ENCODE assay signal across 10 cellular contexts in the genomic region with DNA sequence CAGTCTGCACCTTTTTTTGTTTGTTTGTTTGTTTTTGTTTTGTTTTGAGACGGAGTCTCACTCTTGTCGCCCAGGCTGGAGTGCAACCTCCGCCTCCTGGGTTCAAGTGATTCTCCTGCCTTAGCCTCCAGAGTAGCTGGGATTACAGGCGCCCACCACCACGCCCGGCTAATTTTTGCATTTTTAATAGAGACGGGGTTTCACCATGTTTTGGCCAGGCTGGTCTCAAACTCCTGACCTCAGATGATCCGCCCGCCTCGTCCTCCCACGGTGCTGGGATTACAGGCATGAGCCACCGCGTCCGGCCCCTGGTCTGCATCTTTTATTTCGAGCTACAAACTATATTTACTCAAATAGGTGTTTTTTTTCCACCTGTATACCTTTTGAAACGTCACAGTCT. TPM values are rescaled to one million over a fixed set of nuclear protein-coding genes. Genes with fewer than 3 reads are reported as not detected.
DNase-seq lines count a peak whose midpoint lies in the region; ATAC-seq, FAIRE-seq and TF ChIP-seq lines count a peak whose summit lies in the region.
"Not testable (repeated sequence)": the region's sequence is repeated elsewhere in the genome, so short reads cannot be mapped to it uniquely, and the experiment has no call there.
"Had no signal": no experiment of that assay in that cellular context is flagged by ENCODE, and none has a peak within 500 bp of the region (broad histone marks: within the 10 kb centered on the region; RNA-seq: fewer than 3 reads in every experiment).

No MANE protein-coding gene starts in this region.

- not testable (repeated sequence) for TF ChIP-seq RAD21 in A549 (conservative IDR thresholded peaks at IDR 0.05 in 1 of 2, IDR thresholded peaks at IDR 0.05 in 1 of 2)

- POLR2A ChIA-PET in A549 (lab: Yijun Ruan, JAX), result interaction anchor here (0.5 to 1.8 kb wide), 4 partner anchors 69 to 277 kb away, joined by 3 to 9 read pairs (median 6); a partner anchor contains a TSS
- POLR2A ChIA-PET in OCI-LY7 (lab: Charles Lee), result interaction anchor here (0.8 to 1.6 kb wide), 8 partner anchors 8 to 276 kb away, joined by 3 to 7 read pairs (median 4); a partner anchor contains a TSS
- POLR2A ChIA-PET in naive thymus-derived CD4-positive, alpha-beta T cell (lab: Charles Lee), result interaction anchor here (0.7 to 1.0 kb wide), 5 partner anchors 38 to 277 kb away, joined by 3 to 9 read pairs (median 3); a partner anchor contains a TSS

- CTCF ChIA-PET in A549 (lab: Yijun Ruan, JAX), result interaction anchor here (0.6 to 1.3 kb wide), 5 partner anchors 10 to 277 kb away, joined by 3 to 4 read pairs (median 3); a partner anchor contains a TSS
- CTCF ChIA-PET in OCI-LY7 (lab: Charles Lee; ENCODE audit: unreplicated experiment), result not testable (repeated sequence)
- CTCF ChIA-PET in naive thymus-derived CD4-positive, alpha-beta T cell (lab: Charles Lee), result interaction anchor here (0.8 kb wide), 1 partner anchor 327 kb away, joined by 3 read pairs; no protein-coding TSS in a partner anchor

- not testable (repeated sequence) for TF ChIP-seq CTCF in A549 (IDR thresholded peaks at IDR 0.05); OCI-LY7 (conservative IDR thresholded peaks at IDR 0.05; ENCODE audit: low read length); coronary artery (IDR thresholded peaks at IDR 0.05); hepatocyte (IDR thresholded peaks at IDR 0.05; ENCODE audit: poor library complexity)

- not testable (repeated sequence) for H3K9me3 Mint-ChIP-seq in naive thymus-derived CD4-positive, alpha-beta T cell

- H3K4me2 ChIP-seq in A549, result peak overlapping the region; percentile 82
- H3K4me2 ChIP-seq in OCI-LY7 (ENCODE audit: low read length), result peak overlapping the region; percentile 90
- peak overlapping the region; percentile 84 for H3K4me2 ChIP-seq in hepatocyte

- peaks cover 20 to 56% (median 45%) of the 10 kb centered on the region in 7 donors for H3K4me1 Mint-ChIP-seq in naive thymus-derived CD4-positive, alpha-beta T cell

- H3K27ac Mint-ChIP-seq in naive thymus-derived CD4-positive, alpha-beta T cell, result peak overlapping the region; percentile 95 to 100 (median 98)

- H3K4me3 ChIP-seq in A549 (peak overlapping the region; percentile 80), OCI-LY7 (ENCODE audit: low read depth, low read length, poor library complexity, severe bottlenecking) (peak overlapping the region; percentile 84), coronary artery (peak overlapping the region; percentile 99), hepatocyte (peak overlapping the region; percentile 81)
- peak overlapping the region; percentile 97 for H3K4me3 ChIP-seq in naive thymus-derived CD4-positive, alpha-beta T cell (ENCODE audit: low read length)

- not testable (repeated sequence) for TF ChIP-seq POLR2A in A549 (IDR thresholded peaks at IDR 0.05; ENCODE audit: low read length)

- not testable (repeated sequence) for H3K9me3 ChIP-seq in A549; OCI-LY7 (ENCODE audit: low read length); hepatocyte (ENCODE audit: low read depth); naive thymus-derived CD4-positive, alpha-beta T cell (ENCODE audit: control insufficient read depth in 2 of 3, low read length in 3 of 3)

- not testable (repeated sequence) for H3K27me3 Mint-ChIP-seq in naive thymus-derived CD4-positive, alpha-beta T cell

- not testable (repeated sequence) for TF ChIP-seq EP300 in A549 (IDR thresholded peaks at IDR 0.05)

- BruUV-seq in OCI-LY7 (replicated peaks; lab: Mats Ljungman, UMichigan), result not testable (repeated sequence)

- H3K36me3 Mint-ChIP-seq in naive thymus-derived CD4-positive, alpha-beta T cell, result peaks cover 3 to 11% (median 7%) of the 10 kb centered on the region in 5 donors

- WGBS in A549 (ENCODE audit: missing lambda C conversion rate), result 1% methylated on average over 16 of the region's 16 CpGs
- 5% methylated on average over 16 of the region's 16 CpGs for WGBS in hepatocyte (ENCODE audit: low lambda C conversion rate, missing lambda C conversion rate)

- intact Hi-C loops in OCI-LY7 (cut with micrococcal nuclease; ENCODE audit: unreplicated experiment), result loop anchor here (5.0 kb wide), 1 partner anchor 203 kb away; a partner anchor contains a TSS
- intact Hi-C loops in naive thymus-derived CD4-positive, alpha-beta T cell (cut with micrococcal nuclease), result loop anchor here in 1 of 2 donors (5.0 kb wide), 1 partner anchor 1153 kb away; a partner anchor contains a TSS

- peak overlapping the region; percentile 91 to 99 (median 94) for H3K4me3 Mint-ChIP-seq in naive thymus-derived CD4-positive, alpha-beta T cell

- peaks cover 93% of the 10 kb centered on the region for H3K79me2 ChIP-seq in OCI-LY7 (ENCODE audit: insufficient read depth, low read depth, low read length)
- peaks cover 70% of the 10 kb centered on the region for H3K79me2 ChIP-seq in hepatocyte

- not testable (repeated sequence) for H3K27me3 ChIP-seq in hepatocyte; naive thymus-derived CD4-positive, alpha-beta T cell (ENCODE audit: control insufficient read depth in 2 of 2, insufficient read depth in 2 of 2, low read length in 2 of 2)

- peak overlapping the region; percentile 95 to 99 for H3K27ac ChIP-seq in A549
- H3K27ac ChIP-seq in OCI-LY7 (ENCODE audit: low read depth, low read length, poor library complexity, severe bottlenecking), result peak overlapping the region; percentile 88
- H3K27ac ChIP-seq in coronary artery, result peak overlapping the region in 1 of 2 donors; percentile 96
- peak overlapping the region; percentile 99 for H3K27ac ChIP-seq in hepatocyte
- peak overlapping the region; percentile 99 for H3K27ac ChIP-seq in naive thymus-derived CD4-positive, alpha-beta T cell (ENCODE audit: low read depth, low read length)

- H3K36me3 ChIP-seq in OCI-LY7 (ENCODE audit: insufficient read depth, low read length), result peaks cover 58% of the 10 kb centered on the region
- H3K36me3 ChIP-seq in hepatocyte (replicated peaks; ENCODE audit: insufficient read depth, low read depth), result not testable (repeated sequence)
- peaks cover 0 to 18% (median 0%) of the 10 kb centered on the region in 3 experiments for H3K36me3 ChIP-seq in naive thymus-derived CD4-positive, alpha-beta T cell (ENCODE audit: control insufficient read depth in 2 of 3, insufficient read depth in 3 of 3, low read length in 3 of 3)

- H3K4me1 ChIP-seq in A549, result peaks cover 26% of the 10 kb centered on the region; the same call in 2 of the 3 replicates
- peaks cover 54% of the 10 kb centered on the region for H3K4me1 ChIP-seq in OCI-LY7 (ENCODE audit: insufficient read depth, low read length, poor library complexity, severe bottlenecking)
- peaks cover 15% of the 10 kb centered on the region for H3K4me1 ChIP-seq in hepatocyte (ENCODE audit: insufficient read depth)
- peaks cover 15 to 20% of the 10 kb centered on the region in 2 donors for H3K4me1 ChIP-seq in naive thymus-derived CD4-positive, alpha-beta T cell (ENCODE audit: control insufficient read depth in 2 of 2, insufficient read depth in 2 of 2, low read length in 2 of 2)

- peaks cover 12% of the 10 kb centered on the region for H4K20me1 ChIP-seq in OCI-LY7 (ENCODE audit: insufficient read depth, low read length)
- H4K20me1 ChIP-seq in hepatocyte (ENCODE audit: insufficient read depth, poor library complexity, severe bottlenecking), result not testable (repeated sequence)

- H2AFZ ChIP-seq in OCI-LY7 (ENCODE audit: low read length), result peak overlapping the region; percentile 30; the same call in 1 of the 2 replicates
- peak overlapping the region; percentile 71 for H2AFZ ChIP-seq in hepatocyte

- not testable (repeated sequence) for FAIRE-seq in A549 (lab: Jason Lieb, UNC)
- FAIRE-seq in GM19239 (lab: Jason Lieb, UNC), result peak; percentile 14

- not testable (repeated sequence) for H3K9me2 ChIP-seq in OCI-LY7 (ENCODE audit: insufficient read depth, low read length); hepatocyte (replicated peaks; ENCODE audit: insufficient read depth)

- not testable (repeated sequence) for ATAC-seq in A549; naive thymus-derived CD4-positive, alpha-beta T cell

- not testable (repeated sequence) for DNase-seq in A549 (ENCODE audit: low read depth in 1 of 2, low spot score in 1 of 2); GM19239 (ENCODE audit: insufficient read length, low spot score); coronary artery (ENCODE audit: low spot score); hepatocyte (ENCODE audit: low spot score); naive thymus-derived CD4-positive, alpha-beta T cell
- DNase-seq in OCI-LY7 (ENCODE audit: low spot score) (peak; percentile 26), activated T-cell treated with anti-CD3 and anti-CD28 coated beads for 48 hours (ENCODE audit: low read depth) (peak; percentile 5)
- peak; percentile 9 for DNase-seq in stimulated activated CD4-positive, alpha-beta T cell treated with anti-CD3 and anti-CD28 coated beads, Interleukin-4, amount 100 ng/mL, for 24 hours

RNA-seq across cellular contexts. Expression of a gene that starts 0.7 kb away (rescaled TPM):
- polyA plus RNA-seq in A549 (2011; rRNA removed), result 24.3 TPM in 2 replicates
- 6.6 and 7.4 TPM in 2 replicates for polyA plus RNA-seq in A549 (2012; cell fraction: cytosol; rRNA removed)
- 6.5 and 10.1 TPM in 2 replicates for polyA plus RNA-seq in A549 (2012; cell fraction: nucleus; rRNA removed)
- 12.8 to 13.3 TPM (median 13.2 TPM) in 3 replicates for polyA plus RNA-seq in A549 (2017; fragmentation: RNase III; extraction: RNeasy Plus Mini Kit Qiagen cat#74134 plus additional on column Dnase treatment)
- polyA minus RNA-seq in A549 (2011; rRNA and poly(A)+ RNA removed), result 22.8 and 25.5 TPM in 2 replicates
- total RNA-seq in OCI-LY7 (2014; rRNA removed; shearing (Covaris generic)), result 41.6 and 64.1 TPM in 2 replicates
- total RNA-seq in OCI-LY7 (2022), result 79.1 and 96.8 TPM in 2 replicates
- 20.2 and 33.8 TPM in 2 replicates for total RNA-seq in hepatocyte
- 21.3 and 21.7 TPM in 2 replicates for polyA plus RNA-seq in hepatocyte
- 10 to 100 TPM; 19.7 to 32.0 (median 26.3) TPM for total RNA-seq in naive thymus-derived CD4-positive, alpha-beta T cell
- polyA plus RNA-seq in naive thymus-derived CD4-positive, alpha-beta T cell, result 10 to 100 TPM; 23.8 to 23.9 TPM

RNA-seq across cellular contexts. Expression of a gene that starts 1.0 kb away (rescaled TPM):
- 68.8 and 108 TPM in 2 replicates for polyA plus RNA-seq in A549 (2011; rRNA removed)
- 16.4 and 22.8 TPM in 2 replicates for polyA plus RNA-seq in A549 (2012; cell fraction: cytosol; rRNA removed)
- 3.3 and 6.2 TPM in 2 replicates for polyA plus RNA-seq in A549 (2012; cell fraction: nucleus; rRNA removed)
- polyA plus RNA-seq in A549 (2017; fragmentation: RNase III; extraction: RNeasy Plus Mini Kit Qiagen cat#74134 plus additional on column Dnase treatment), result 83.4 to 86.6 TPM (median 85.3 TPM) in 3 replicates
- 7.7 and 9.1 TPM in 2 replicates for polyA minus RNA-seq in A549 (2011; rRNA and poly(A)+ RNA removed)
- 54.9 and 91.8 TPM in 2 replicates for total RNA-seq in OCI-LY7 (2014; rRNA removed; shearing (Covaris generic))
- total RNA-seq in OCI-LY7 (2022), result 85.4 and 85.7 TPM in 2 replicates
- total RNA-seq in hepatocyte, result 41.3 and 43.2 TPM in 2 replicates
- polyA plus RNA-seq in hepatocyte, result 74.1 and 89.7 TPM in 2 replicates
- 10 to 100 TPM; 12.4 to 30.2 (median 24.0) TPM for total RNA-seq in naive thymus-derived CD4-positive, alpha-beta T cell
- polyA plus RNA-seq in naive thymus-derived CD4-positive, alpha-beta T cell, result 10 to 100 TPM; 73.9 to 76.6 TPM

RNA-seq across cellular contexts. Expression of a gene that starts 1.0 kb away (rescaled TPM):
- 256 and 269 TPM in 2 replicates for polyA plus RNA-seq in A549 (2011; rRNA removed)
- polyA plus RNA-seq in A549 (2012; cell fraction: cytosol; rRNA removed), result 97.5 and 98.4 TPM in 2 replicates
- 28.3 and 49.4 TPM in 2 replicates for polyA plus RNA-seq in A549 (2012; cell fraction: nucleus; rRNA removed)
- 112 to 123 TPM (median 118 TPM) in 3 replicates for polyA plus RNA-seq in A549 (2017; fragmentation: RNase III; extraction: RNeasy Plus Mini Kit Qiagen cat#74134 plus additional on column Dnase treatment)
- polyA minus RNA-seq in A549 (2011; rRNA and poly(A)+ RNA removed), result 55.0 and 60.5 TPM in 2 replicates
- total RNA-seq in OCI-LY7 (2014; rRNA removed; shearing (Covaris generic)), result 113 TPM in 2 replicates
- total RNA-seq in OCI-LY7 (2022), result 101 and 126 TPM in 2 replicates
- 75.5 and 81.6 TPM in 2 replicates for total RNA-seq in hepatocyte
- 112 and 126 TPM in 2 replicates for polyA plus RNA-seq in hepatocyte
- total RNA-seq in naive thymus-derived CD4-positive, alpha-beta T cell, result 10 to 100 TPM; 48.5 to 54.1 (median 50.4) TPM
- polyA plus RNA-seq in naive thymus-derived CD4-positive, alpha-beta T cell, result 100 to 1,000 TPM; 116 to 135 TPM

RNA-seq across cellular contexts. Expression of a gene that starts 37.7 kb away (rescaled TPM):
- 6.6 and 8.8 TPM in 2 replicates for polyA plus RNA-seq in A549 (2011; rRNA removed)
- polyA plus RNA-seq in A549 (2012; cell fraction: cytosol; rRNA removed), result 1.2 and 1.3 TPM in 2 replicates
- polyA plus RNA-seq in A549 (2012; cell fraction: nucleus; rRNA removed), result 1.1 and 1.8 TPM in 2 replicates
- 4.7 to 4.9 TPM (median 4.8 TPM) in 3 replicates for polyA plus RNA-seq in A549 (2017; fragmentation: RNase III; extraction: RNeasy Plus Mini Kit Qiagen cat#74134 plus additional on column Dnase treatment)
- 3.6 TPM in 2 replicates for polyA minus RNA-seq in A549 (2011; rRNA and poly(A)+ RNA removed)
- total RNA-seq in OCI-LY7 (2014; rRNA removed; shearing (Covaris generic)), result 3.8 and 4.8 TPM in 2 replicates
- 8.5 and 10.0 TPM in 2 replicates for total RNA-seq in OCI-LY7 (2022)
- total RNA-seq in hepatocyte, result 0.28 and 0.37 TPM in 2 replicates
- 0.51 TPM in 1 of 2 replicates, not detected in the other for polyA plus RNA-seq in hepatocyte
- 10 to 100 TPM in 3 of 5 experiments, 1 to 10 TPM in 2; 5.4 to 11.8 (median 10.4) TPM for total RNA-seq in naive thymus-derived CD4-positive, alpha-beta T cell
- 1 to 10 TPM; 5.0 TPM for polyA plus RNA-seq in naive thymus-derived CD4-positive, alpha-beta T cell

RNA-seq across cellular contexts. Expression of a gene that starts 44.6 kb away (rescaled TPM):
- polyA plus RNA-seq in A549 (2011; rRNA removed) (9.3 and 10.2 TPM in 2 replicates), A549 (2017; fragmentation: RNase III; extraction: RNeasy Plus Mini Kit Qiagen cat#74134 plus additional on column Dnase treatment) (2.3 to 2.9 TPM (median 2.3 TPM) in 3 replicates), hepatocyte (19.6 and 26.4 TPM in 2 replicates)
- 1.6 and 1.9 TPM in 2 replicates for polyA plus RNA-seq in A549 (2012; cell fraction: cytosol; rRNA removed)
- polyA plus RNA-seq in A549 (2012; cell fraction: nucleus; rRNA removed), result 0.94 and 1.1 TPM in 2 replicates
- polyA minus RNA-seq in A549 (2011; rRNA and poly(A)+ RNA removed), result 14.0 and 17.8 TPM in 2 replicates
- total RNA-seq in OCI-LY7 (2014; rRNA removed; shearing (Covaris generic)), result 0.57 and 0.82 TPM in 2 replicates
- total RNA-seq in OCI-LY7 (2022) (1.2 and 2.0 TPM in 2 replicates), hepatocyte (43.5 and 45.4 TPM in 2 replicates)
- under 1 TPM in 3 of 5 experiments, not detected in 2; 0.45 to 0.94 (median 0.84) TPM for total RNA-seq in naive thymus-derived CD4-positive, alpha-beta T cell
- polyA plus RNA-seq in naive thymus-derived CD4-positive, alpha-beta T cell, result 1 to 10 TPM in 1 of 2 donors, under 1 TPM in 1; 0.37 to 1.1 TPM
- total RNA-seq: A172, LHCN-M2 had no signal
